In genomic region chr2:178173657-178174056, GRCh38 we compare ENCODE assay signal across 23 cellular contexts. TPM values are rescaled to one million over a fixed set of nuclear protein-coding genes. Genes with fewer than 3 reads are reported as not detected.
DNase-seq lines count a peak whose midpoint lies in the region; ATAC-seq, FAIRE-seq and TF ChIP-seq lines count a peak whose summit lies in the region.
"Had no signal": no experiment of that assay in that cellular context is flagged by ENCODE, and none has a peak within 500 bp of the region (broad histone marks: within the 10 kb centered on the region; RNA-seq: fewer than 3 reads in every experiment).

No MANE protein-coding gene starts in this region.

- H3K9ac ChIP-seq in astrocyte (ENCODE audit: low read length), result no peak overlapping the region
- H3K9ac ChIP-seq: BLaER1 treated with 17β-estradiol and CSF1 and Interleukin-3, amounts not matched to agents 10 nM and 100 nM had no signal

- CTCF ChIA-PET in HEK293 (lab: Yijun Ruan, JAX), result no interaction called here

- FAIRE-seq in astrocyte (lab: Jason Lieb, UNC), result no peak
- FAIRE-seq: A204.1, GM12891, GM18507, H54 had no signal

- H3K4me1 ChIP-seq in HEK293 (ENCODE audit: control insufficient read depth, insufficient read depth, low read length) (no peaks in the 10 kb centered on the region), astrocyte (ENCODE audit: insufficient read depth, low read length) (no peaks in the 10 kb centered on the region)
- H3K4me1 ChIP-seq: BE2C, HAP-1 had no signal

- H3K79me2 ChIP-seq in astrocyte (ENCODE audit: insufficient read depth, low read length), result no peaks in the 10 kb centered on the region

- no peak overlapping the region for H3K4me3 ChIP-seq in HEK293 (ENCODE audit: low read depth, low read length)
- H3K4me3 ChIP-seq in astrocyte (ENCODE audit: insufficient read depth, low read depth, low read length), result no peak overlapping the region
- H3K4me3 ChIP-seq: BLaER1 treated with 17β-estradiol and CSF1 and Interleukin-3, amounts not matched to agents 10 nM and 100 nM; HAP-1 had no signal

- H3K27ac Mint-ChIP-seq in activated T-cell treated with anti-CD3 and anti-CD28 coated beads, Interleukin-2, amount 50 U/mL, for 72 hours, result peak overlapping the region; percentile 22
- H3K27ac Mint-ChIP-seq in activated T-cell treated with anti-CD3 and anti-CD28 coated beads, Interleukin-2, amount 50 U/mL, for 24 hours, result no peak overlapping the region
- H3K27ac Mint-ChIP-seq in astrocyte (ENCODE audit: unreplicated experiment), result peak overlapping the region; percentile 10
- H3K27ac Mint-ChIP-seq: CD4-positive, alpha-beta memory T cell had no signal

- no peaks in the 10 kb centered on the region for H3K4me1 Mint-ChIP-seq in activated T-cell treated with anti-CD3 and anti-CD28 coated beads, Interleukin-2, amount 50 U/mL, for 72 hours (ENCODE audit: low read depth)
- H3K4me1 Mint-ChIP-seq in activated T-cell treated with anti-CD3 and anti-CD28 coated beads, Interleukin-2, amount 50 U/mL, for 24 hours (ENCODE audit: low read depth), result no peaks in the 10 kb centered on the region
- H3K4me1 Mint-ChIP-seq in astrocyte (ENCODE audit: low read depth, unreplicated experiment), result peaks cover 10% of the 10 kb centered on the region
- H3K4me1 Mint-ChIP-seq: CD4-positive, alpha-beta memory T cell had no signal

- H3K27ac ChIP-seq in HEK293 (ENCODE audit: extremely low read depth, low read depth, low read length) (no peak overlapping the region), astrocyte (ENCODE audit: low read depth, low read length) (no peak overlapping the region)
- H3K27ac ChIP-seq: 22Rv1; BLaER1 treated with 17β-estradiol and CSF1 and Interleukin-3, amounts not matched to agents 10 nM and 100 nM had no signal

- H3K4me2 ChIP-seq in astrocyte (ENCODE audit: low read length), result no peak overlapping the region

- H3K9me3 ChIP-seq in HEK293 (ENCODE audit: control insufficient read depth, insufficient read depth, low read depth, low read length), result no peaks in the 10 kb centered on the region
- H3K9me3 ChIP-seq in astrocyte (ENCODE audit: insufficient read depth, low read depth, low read length), result no peaks in the 10 kb centered on the region
- H3K9me3 ChIP-seq: BE2C, HAP-1 had no signal

- H3K36me3 ChIP-seq in HEK293 (ENCODE audit: control insufficient read depth in 2 of 2, insufficient read depth in 1 of 2, low read length in 2 of 2), result no peaks in the 10 kb centered on the region
- H3K36me3 ChIP-seq in astrocyte (ENCODE audit: insufficient read depth, low read length), result no peaks in the 10 kb centered on the region
- H3K36me3 ChIP-seq: BE2C; BLaER1 treated with 17β-estradiol and CSF1 and Interleukin-3, amounts not matched to agents 10 nM and 100 nM; HAP-1 had no signal

- no peaks in the 10 kb centered on the region for H3K9me3 Mint-ChIP-seq in activated T-cell treated with anti-CD3 and anti-CD28 coated beads, Interleukin-2, amount 50 U/mL, for 72 hours
- no peaks in the 10 kb centered on the region for H3K9me3 Mint-ChIP-seq in activated T-cell treated with anti-CD3 and anti-CD28 coated beads, Interleukin-2, amount 50 U/mL, for 24 hours
- H3K9me3 Mint-ChIP-seq in astrocyte (ENCODE audit: unreplicated experiment), result no peaks in the 10 kb centered on the region
- H3K9me3 Mint-ChIP-seq: CD4-positive, alpha-beta memory T cell had no signal

- H4K20me1 ChIP-seq in astrocyte (ENCODE audit: insufficient read depth, low read length), result no peaks in the 10 kb centered on the region
- H4K20me1 ChIP-seq: BLaER1 treated with 17β-estradiol and CSF1 and Interleukin-3, amounts not matched to agents 10 nM and 100 nM had no signal

- no peak for DNase-seq in activated T-cell treated with anti-CD3 and anti-CD28 coated beads, Interleukin-2, amount 50 U/mL, for 72 hours
- DNase-seq in activated T-cell treated with anti-CD3 and anti-CD28 coated beads, Interleukin-2, amount 50 U/mL, for 24 hours, result no peak
- DNase-seq in astrocyte (ENCODE audit: low read depth) (no peak), kidney tubule cell (ENCODE audit: low spot score) (no peak), NCI-H1436 (lab: John Stamatoyannopoulos, UW) (no peak)
- DNase-seq: ACHN; AML-193; BE2C; Calu3; CD4-positive, alpha-beta memory T cell; COR-L47; DMS53; DMS79 treated with DMSO at 0.1 percent for 48 hours; GF-D8; GOT3 had no signal

- peaks cover 10% of the 10 kb centered on the region for H3K27me3 Mint-ChIP-seq in activated T-cell treated with anti-CD3 and anti-CD28 coated beads, Interleukin-2, amount 50 U/mL, for 72 hours (ENCODE audit: low read depth)
- peaks cover 21% of the 10 kb centered on the region for H3K27me3 Mint-ChIP-seq in activated T-cell treated with anti-CD3 and anti-CD28 coated beads, Interleukin-2, amount 50 U/mL, for 24 hours
- no peaks in the 10 kb centered on the region for H3K27me3 Mint-ChIP-seq in astrocyte (ENCODE audit: low read depth, unreplicated experiment)

- H3K36me3 Mint-ChIP-seq in activated T-cell treated with anti-CD3 and anti-CD28 coated beads, Interleukin-2, amount 50 U/mL, for 72 hours (ENCODE audit: insufficient read depth in 2 of 2), result no peaks in the 10 kb centered on the region
- no peaks in the 10 kb centered on the region for H3K36me3 Mint-ChIP-seq in activated T-cell treated with anti-CD3 and anti-CD28 coated beads, Interleukin-2, amount 50 U/mL, for 24 hours (ENCODE audit: low read depth)
- H3K36me3 Mint-ChIP-seq in astrocyte (ENCODE audit: low read depth, unreplicated experiment), result no peaks in the 10 kb centered on the region
- H3K36me3 Mint-ChIP-seq: CD4-positive, alpha-beta memory T cell had no signal

- H2AFZ ChIP-seq in astrocyte (ENCODE audit: low read depth, low read length), result no peak overlapping the region

- no peak overlapping the region for H3K4me3 Mint-ChIP-seq in activated T-cell treated with anti-CD3 and anti-CD28 coated beads, Interleukin-2, amount 50 U/mL, for 72 hours
- no peak overlapping the region for H3K4me3 Mint-ChIP-seq in activated T-cell treated with anti-CD3 and anti-CD28 coated beads, Interleukin-2, amount 50 U/mL, for 24 hours
- H3K4me3 Mint-ChIP-seq in astrocyte (ENCODE audit: unreplicated experiment), result no peak overlapping the region
- H3K4me3 Mint-ChIP-seq: CD4-positive, alpha-beta memory T cell had no signal

- no peak for TF ChIP-seq CTCF in HEK293 (tag by site-specific recombination; IDR thresholded peaks at IDR 0.05)
- TF ChIP-seq CTCF in astrocyte (IDR thresholded peaks at IDR 0.05; ENCODE audit: insufficient read depth, low read depth, low read length), result no peak

- no peaks in the 10 kb centered on the region for H3K27me3 ChIP-seq in astrocyte (ENCODE audit: insufficient read depth, low read length)
- H3K27me3 ChIP-seq: BE2C; BLaER1 treated with 17β-estradiol and CSF1 and Interleukin-3, amounts not matched to agents 10 nM and 100 nM had no signal

- no peak for ATAC-seq in activated T-cell treated with anti-CD3 and anti-CD28 coated beads, Interleukin-2, amount 50 U/mL, for 72 hours (replicated peaks in 1 of 2)

- POLR2A ChIA-PET in HEK293 (lab: Yijun Ruan, JAX), result no interaction called here

TF ChIP-seq in HEK293, 187 proteins besides CTCF, POLR2A, EP300 and RAD21:
- TF ChIP-seq ZNF19 (tag by site-specific recombination; IDR thresholded peaks at IDR 0.05; ENCODE audit: low read depth) (no peak), ATF2 (tag by site-specific recombination; IDR thresholded peaks at IDR 0.05; ENCODE audit: low read depth) (0 out of 2 replicates have a peak, but pooled peaks have one; percentile 28)
TF ChIP-seq in HEK293: peak in this region for 1.

RNA-seq across cellular contexts. Expression of gene OSBPL6, which starts 20.7 kb away (rescaled TPM):
- 1 to 10 TPM; 5.5 to 6.1 TPM for total RNA-seq in activated T-cell treated with anti-CD3 and anti-CD28 coated beads, Interleukin-2, amount 50 U/mL, for 72 hours
- total RNA-seq in astrocyte, result 13.4 and 13.7 TPM in 2 replicates
